ENCODE assay signal across 8 cellular contexts in genomic region chr16:981695-982151, GRCh38. TPM values are rescaled to one million over a fixed set of nuclear protein-coding genes. Genes with fewer than 3 reads are reported as not detected.
DNase-seq lines count a peak whose midpoint lies in the region; ATAC-seq, FAIRE-seq and TF ChIP-seq lines count a peak whose summit lies in the region.

Gene SOX8 (plus strand): TSS chr16:981770. CDS start chr16:981923, 153 bp downstream.

- H3K4me3 ChIP-seq in A549, result peak within 1 kb of the TSS; percentile 59
- peak within 1 kb of the TSS; percentile 40 for H3K4me3 ChIP-seq in HFF-Myc (replicated peaks; ENCODE audit: low read depth, low read length)
- H3K4me3 ChIP-seq in colonic mucosa, result peak within 1 kb of the TSS; percentile 39

- peak within 1 kb of the TSS in 4 of 6 donors; percentile 76 to 98 (median 86) for H3K27ac Mint-ChIP-seq in naive B cell

- TF ChIP-seq CTCF in A549 (IDR thresholded peaks at IDR 0.05), result no peak
- TF ChIP-seq CTCF in HFF-Myc (IDR thresholded peaks at IDR 0.05; ENCODE audit: low read depth, low read length, missing control alignments), result no peak
- TF ChIP-seq CTCF in colonic mucosa (IDR thresholded peaks at IDR 0.05), result no peak

- no peaks in the 10 kb centered on the region for H3K36me3 Mint-ChIP-seq in naive B cell

- H3K9me3 ChIP-seq in A549 (no peaks in the 10 kb centered on the region), colonic mucosa (no peaks in the 10 kb centered on the region)

- FAIRE-seq in A549 (lab: Jason Lieb, UNC), result no peak

- ATAC-seq in A549 (no peak), naive B cell (ENCODE audit: low read depth in 2 of 2) (peak in 1 of 2 donors; percentile 3), GM21723 (IDR thresholded peaks at IDR 0.05; ENCODE audit: unreplicated experiment) (no peak)

- peak within 1 kb of the TSS in 1 of 2 donors; percentile 35 for H3K9ac ChIP-seq in colonic mucosa (ENCODE audit: low read depth in 2 of 2, low read length in 2 of 2)

- H3K27me3 ChIP-seq in colonic mucosa, result peaks cover 34% of the 10 kb centered on the region

- peak within 1 kb of the TSS; percentile 59 to 91 (median 86) for H3K4me3 Mint-ChIP-seq in naive B cell

- no peaks in the 10 kb centered on the region for H3K9me3 Mint-ChIP-seq in naive B cell

- H3K27ac ChIP-seq in A549, result peak within 1 kb of the TSS; percentile 34 to 74; a peak in 5 of 6 replicates
- H3K27ac ChIP-seq in colonic mucosa, result no peak within 1 kb of the TSS

- DNase-seq in A549 (ENCODE audit: low read depth in 1 of 2, low spot score in 1 of 2), result no peak
- no peak for DNase-seq in HFF-Myc (ENCODE audit: extremely low read depth, low read depth)
- no peak for DNase-seq in colonic mucosa
- no peak for DNase-seq in naive B cell
- no peak for DNase-seq in activated gamma-delta T cell (lab: John Stamatoyannopoulos, UW)
- no peak for DNase-seq in SKM-1 treated with dmso at 0.1 percent for 144 hours (lab: John Stamatoyannopoulos, UW; ENCODE audit: unreplicated experiment)
- DNase-seq in stimulated activated CD4-positive, alpha-beta T cell treated with anti-CD3 and anti-CD28 coated beads, Interleukin-4, amount 100 ng/mL, for 1 hour, result no peak

- peaks cover 14 to 45% (median 24%) of the 10 kb centered on the region in 3 donors for H3K27me3 Mint-ChIP-seq in naive B cell

- no peak for TF ChIP-seq RAD21 in A549 (conservative IDR thresholded peaks at IDR 0.05 in 1 of 2, IDR thresholded peaks at IDR 0.05 in 1 of 2)

- peaks cover 0 to 12% (median 4%) of the 10 kb centered on the region in 3 donors for H3K4me1 Mint-ChIP-seq in naive B cell

- H3K36me3 ChIP-seq in colonic mucosa, result no peaks in the 10 kb centered on the region

- H3K4me1 ChIP-seq in A549, result peaks cover 12% of the 10 kb centered on the region
- H3K4me1 ChIP-seq in colonic mucosa, result no peaks in the 10 kb centered on the region

- CTCF ChIA-PET in A549 (lab: Yijun Ruan, JAX), result interaction anchor here (0.7 to 6.7 kb wide), 5 partner anchors 17 to 615 kb away, joined by 3 to 37 read pairs (median 4); no protein-coding TSS in a partner anchor

- POLR2A ChIA-PET in A549 (lab: Yijun Ruan, JAX), result interaction anchor here (0.9 kb wide), 1 partner anchor 21 kb away, joined by 3 read pairs; no protein-coding TSS in a partner anchor

- H3K4me2 ChIP-seq in A549, result peak within 1 kb of the TSS; percentile 100

- 0% methylated on average over 3 of the region's 80 CpGs for WGBS in A549 (ENCODE audit: missing lambda C conversion rate)

- no peak for TF ChIP-seq POLR2A in A549 (IDR thresholded peaks at IDR 0.05; ENCODE audit: low read length)

- intact Hi-C loops in colonic mucosa (cut with DNase I), result no loop called here

- TF ChIP-seq EP300 in A549 (IDR thresholded peaks at IDR 0.05), result no peak

TF ChIP-seq in A549, 52 proteins besides CTCF, POLR2A, EP300 and RAD21:
- no peak for TF ChIP-seq TP53 (CRISPR knock-in tag; IDR thresholded peaks at IDR 0.05)
- TF ChIP-seq TFCP2L1 (CRISPR knock-in tag; IDR thresholded peaks at IDR 0.05), result no peak
- TF ChIP-seq JUNB (IDR thresholded peaks at IDR 0.05), result no peak

RNA-seq across cellular contexts. Expression of gene SOX8, which starts in this region (rescaled TPM):
- polyA plus RNA-seq in A549 (2011; rRNA removed) (0.06 and 0.07 TPM in 2 replicates), A549 (2017; fragmentation: RNase III; extraction: RNeasy Plus Mini Kit Qiagen cat#74134 plus additional on column Dnase treatment) (0.12 to 0.22 TPM (median 0.14 TPM) in 3 replicates), naive B cell (ENCODE audit: low read depth in 6 of 6) (not detected)
- 0.15 and 0.26 TPM in 2 replicates for polyA plus RNA-seq in A549 (2012; cell fraction: cytosol; rRNA removed)
- polyA plus RNA-seq in A549 (2012; cell fraction: nucleus; rRNA removed), result 0.31 and 0.41 TPM in 2 replicates
- not detected in 2 replicates for polyA minus RNA-seq in A549 (2011; rRNA and poly(A)+ RNA removed)
- under 1 TPM; 0.20 to 0.61 TPM for total RNA-seq in colonic mucosa
